In genomic region chr3:150253622-150254021, GRCh38 we compare ENCODE assay signal across 1 cellular context.
TF ChIP-seq lines count a peak whose summit lies in the region.

No MANE protein-coding gene starts in this region.

TF ChIP-seq in HepG2, 621 proteins besides CTCF, POLR2A, EP300 and RAD21 (continued from another document):
- TF ChIP-seq GRHL1 (CRISPR knock-in tag; conservative IDR thresholded peaks at IDR 0.05), result no peak
- TF ChIP-seq KLF16 (CRISPR knock-in tag; IDR thresholded peaks at IDR 0.05), result no peak
- no peak for TF ChIP-seq IKZF4 (CRISPR knock-in tag; IDR thresholded peaks at IDR 0.05; ENCODE audit: borderline replicate concordance, low read depth, not compliant biosample characterization)
- no peak for TF ChIP-seq KLF13 (CRISPR knock-in tag; IDR thresholded peaks at IDR 0.05)
- no peak for TF ChIP-seq ZNF772 (CRISPR knock-in tag; IDR thresholded peaks at IDR 0.05)
- TF ChIP-seq SOX13 (IDR thresholded peaks at IDR 0.05), result no peak
- TF ChIP-seq SOX13 (CRISPR knock-in tag; conservative IDR thresholded peaks at IDR 0.05 in 1 of 2, IDR thresholded peaks at IDR 0.05 in 1 of 2), result peak in 1 of 2 experiments; percentile 48; a peak in 1 of 4 replicates
- peak; percentile 46; the same call in 1 of the 2 replicates for TF ChIP-seq SOX5 (CRISPR knock-in tag; IDR thresholded peaks at IDR 0.05; ENCODE audit: borderline replicate concordance)
- no peak for TF ChIP-seq ATF7 (IDR thresholded peaks at IDR 0.05)
- TF ChIP-seq ATF7 (CRISPR knock-in tag; IDR thresholded peaks at IDR 0.05), result no peak
- no peak for TF ChIP-seq ZNF225 (CRISPR knock-in tag; IDR thresholded peaks at IDR 0.05)
- TF ChIP-seq SOX6 (IDR thresholded peaks at IDR 0.05), result no peak
- peak; percentile 33; the same call in 1 of the 2 replicates for TF ChIP-seq SOX6 (CRISPR knock-in tag; IDR thresholded peaks at IDR 0.05)
- TF ChIP-seq KDM1A (CRISPR knock-in tag; IDR thresholded peaks at IDR 0.05), result 0 out of 2 replicates have a peak, but pooled peaks have one; percentile 28
- TF ChIP-seq, protein P1, sequence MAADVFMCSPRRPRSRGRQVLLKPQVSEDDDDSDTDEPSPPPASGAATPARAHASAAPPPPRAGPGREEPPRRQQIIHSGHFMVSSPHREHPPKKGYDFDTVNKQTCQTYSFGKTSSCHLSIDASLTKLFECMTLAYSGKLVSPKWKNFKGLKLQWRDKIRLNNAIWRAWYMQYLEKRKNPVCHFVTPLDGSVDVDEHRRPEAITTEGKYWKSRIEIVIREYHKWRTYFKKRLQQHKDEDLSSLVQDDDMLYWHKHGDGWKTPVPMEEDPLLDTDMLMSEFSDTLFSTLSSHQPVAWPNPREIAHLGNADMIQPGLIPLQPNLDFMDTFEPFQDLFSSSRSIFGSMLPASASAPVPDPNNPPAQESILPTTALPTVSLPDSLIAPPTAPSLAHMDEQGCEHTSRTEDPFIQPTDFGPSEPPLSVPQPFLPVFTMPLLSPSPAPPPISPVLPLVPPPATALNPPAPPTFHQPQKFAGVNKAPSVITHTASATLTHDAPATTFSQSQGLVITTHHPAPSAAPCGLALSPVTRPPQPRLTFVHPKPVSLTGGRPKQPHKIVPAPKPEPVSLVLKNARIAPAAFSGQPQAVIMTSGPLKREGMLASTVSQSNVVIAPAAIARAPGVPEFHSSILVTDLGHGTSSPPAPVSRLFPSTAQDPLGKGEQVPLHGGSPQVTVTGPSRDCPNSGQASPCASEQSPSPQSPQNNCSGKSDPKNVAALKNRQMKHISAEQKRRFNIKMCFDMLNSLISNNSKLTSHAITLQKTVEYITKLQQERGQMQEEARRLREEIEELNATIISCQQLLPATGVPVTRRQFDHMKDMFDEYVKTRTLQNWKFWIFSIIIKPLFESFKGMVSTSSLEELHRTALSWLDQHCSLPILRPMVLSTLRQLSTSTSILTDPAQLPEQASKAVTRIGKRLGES (CRISPR knock-in tag; IDR thresholded peaks at IDR 0.05; ENCODE audit: borderline replicate concordance), result no peak
- no peak for TF ChIP-seq NFYC (CRISPR knock-in tag; IDR thresholded peaks at IDR 0.05)
- TF ChIP-seq ZNF136 (CRISPR knock-in tag; IDR thresholded peaks at IDR 0.05; ENCODE audit: low read depth), result no peak
- TF ChIP-seq BATF2 (CRISPR knock-in tag; IDR thresholded peaks at IDR 0.05), result no peak
- TF ChIP-seq, protein P2, sequence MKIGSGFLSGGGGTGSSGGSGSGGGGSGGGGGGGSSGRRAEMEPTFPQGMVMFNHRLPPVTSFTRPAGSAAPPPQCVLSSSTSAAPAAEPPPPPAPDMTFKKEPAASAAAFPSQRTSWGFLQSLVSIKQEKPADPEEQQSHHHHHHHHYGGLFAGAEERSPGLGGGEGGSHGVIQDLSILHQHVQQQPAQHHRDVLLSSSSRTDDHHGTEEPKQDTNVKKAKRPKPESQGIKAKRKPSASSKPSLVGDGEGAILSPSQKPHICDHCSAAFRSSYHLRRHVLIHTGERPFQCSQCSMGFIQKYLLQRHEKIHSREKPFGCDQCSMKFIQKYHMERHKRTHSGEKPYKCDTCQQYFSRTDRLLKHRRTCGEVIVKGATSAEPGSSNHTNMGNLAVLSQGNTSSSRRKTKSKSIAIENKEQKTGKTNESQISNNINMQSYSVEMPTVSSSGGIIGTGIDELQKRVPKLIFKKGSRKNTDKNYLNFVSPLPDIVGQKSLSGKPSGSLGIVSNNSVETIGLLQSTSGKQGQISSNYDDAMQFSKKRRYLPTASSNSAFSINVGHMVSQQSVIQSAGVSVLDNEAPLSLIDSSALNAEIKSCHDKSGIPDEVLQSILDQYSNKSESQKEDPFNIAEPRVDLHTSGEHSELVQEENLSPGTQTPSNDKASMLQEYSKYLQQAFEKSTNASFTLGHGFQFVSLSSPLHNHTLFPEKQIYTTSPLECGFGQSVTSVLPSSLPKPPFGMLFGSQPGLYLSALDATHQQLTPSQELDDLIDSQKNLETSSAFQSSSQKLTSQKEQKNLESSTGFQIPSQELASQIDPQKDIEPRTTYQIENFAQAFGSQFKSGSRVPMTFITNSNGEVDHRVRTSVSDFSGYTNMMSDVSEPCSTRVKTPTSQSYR (CRISPR knock-in tag; IDR thresholded peaks at IDR 0.05; ENCODE audit: borderline replicate concordance), result no peak
- no peak for TF ChIP-seq NFRKB (IDR thresholded peaks at IDR 0.05)
- TF ChIP-seq ZNF7 (CRISPR knock-in tag; IDR thresholded peaks at IDR 0.05), result no peak
- TF ChIP-seq PLSCR1 (CRISPR knock-in tag; IDR thresholded peaks at IDR 0.05; ENCODE audit: borderline replicate concordance), result no peak
- no peak for TF ChIP-seq UBTF (CRISPR knock-in tag; IDR thresholded peaks at IDR 0.05)
- TF ChIP-seq, protein P3, sequence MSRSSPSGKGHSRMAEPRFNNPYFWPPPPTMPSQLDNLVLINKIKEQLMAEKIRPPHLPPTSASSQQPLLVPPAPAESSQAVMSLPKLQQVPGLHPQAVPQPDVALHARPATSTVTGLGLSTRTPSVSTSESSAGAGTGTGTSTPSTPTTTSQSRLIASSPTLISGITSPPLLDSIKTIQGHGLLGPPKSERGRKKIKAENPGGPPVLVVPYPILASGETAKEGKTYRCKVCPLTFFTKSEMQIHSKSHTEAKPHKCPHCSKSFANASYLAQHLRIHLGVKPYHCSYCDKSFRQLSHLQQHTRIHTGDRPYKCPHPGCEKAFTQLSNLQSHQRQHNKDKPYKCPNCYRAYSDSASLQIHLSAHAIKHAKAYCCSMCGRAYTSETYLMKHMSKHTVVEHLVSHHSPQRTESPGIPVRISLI (CRISPR knock-in tag; IDR thresholded peaks at IDR 0.05; ENCODE audit: borderline replicate concordance), result no peak
- TF ChIP-seq HOXA3 (CRISPR knock-in tag; IDR thresholded peaks at IDR 0.05), result no peak
- TF ChIP-seq ZNF121 (CRISPR knock-in tag; IDR thresholded peaks at IDR 0.05), result no peak
- no peak for TF ChIP-seq ZKSCAN1 (IDR thresholded peaks at IDR 0.05; ENCODE audit: low read length)
- no peak for TF ChIP-seq LCORL (IDR thresholded peaks at IDR 0.05)
- TF ChIP-seq LCORL (CRISPR knock-in tag; IDR thresholded peaks at IDR 0.05), result no peak
- peak; percentile 61; the same call in 1 of the 2 replicates for TF ChIP-seq CEBPB (IDR thresholded peaks at IDR 0.05; ENCODE audit: borderline replicate concordance, low read depth, low read length)
- no peak for TF ChIP-seq PAWR (CRISPR knock-in tag; IDR thresholded peaks at IDR 0.05; ENCODE audit: borderline replicate concordance)
- no peak for TF ChIP-seq RORA (CRISPR knock-in tag; IDR thresholded peaks at IDR 0.05)
- no peak for TF ChIP-seq PCBP1 (IDR thresholded peaks at IDR 0.05; ENCODE audit: borderline replicate concordance, low read depth, low read length)
- TF ChIP-seq AHDC1 (CRISPR knock-in tag; IDR thresholded peaks at IDR 0.05; ENCODE audit: borderline replicate concordance), result no peak
- no peak for TF ChIP-seq TBX2 (CRISPR knock-in tag; IDR thresholded peaks at IDR 0.05; ENCODE audit: borderline replicate concordance)
- TF ChIP-seq ZNF773 (CRISPR knock-in tag; IDR thresholded peaks at IDR 0.05; ENCODE audit: borderline replicate concordance), result no peak
- TF ChIP-seq ATF1 (CRISPR knock-in tag; IDR thresholded peaks at IDR 0.05), result no peak
- TF ChIP-seq, protein P4, sequence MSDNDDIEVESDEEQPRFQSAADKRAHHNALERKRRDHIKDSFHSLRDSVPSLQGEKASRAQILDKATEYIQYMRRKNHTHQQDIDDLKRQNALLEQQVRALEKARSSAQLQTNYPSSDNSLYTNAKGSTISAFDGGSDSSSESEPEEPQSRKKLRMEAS (IDR thresholded peaks at IDR 0.05), result no peak
- TF ChIP-seq ZNF260 (CRISPR knock-in tag; IDR thresholded peaks at IDR 0.05; ENCODE audit: borderline replicate concordance, low read depth), result no peak
- TF ChIP-seq, protein P5, sequence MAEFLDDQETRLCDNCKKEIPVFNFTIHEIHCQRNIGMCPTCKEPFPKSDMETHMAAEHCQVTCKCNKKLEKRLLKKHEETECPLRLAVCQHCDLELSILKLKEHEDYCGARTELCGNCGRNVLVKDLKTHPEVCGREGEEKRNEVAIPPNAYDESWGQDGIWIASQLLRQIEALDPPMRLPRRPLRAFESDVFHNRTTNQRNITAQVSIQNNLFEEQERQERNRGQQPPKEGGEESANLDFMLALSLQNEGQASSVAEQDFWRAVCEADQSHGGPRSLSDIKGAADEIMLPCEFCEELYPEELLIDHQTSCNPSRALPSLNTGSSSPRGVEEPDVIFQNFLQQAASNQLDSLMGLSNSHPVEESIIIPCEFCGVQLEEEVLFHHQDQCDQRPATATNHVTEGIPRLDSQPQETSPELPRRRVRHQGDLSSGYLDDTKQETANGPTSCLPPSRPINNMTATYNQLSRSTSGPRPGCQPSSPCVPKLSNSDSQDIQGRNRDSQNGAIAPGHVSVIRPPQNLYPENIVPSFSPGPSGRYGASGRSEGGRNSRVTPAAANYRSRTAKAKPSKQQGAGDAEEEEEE (CRISPR knock-in tag; IDR thresholded peaks at IDR 0.05; ENCODE audit: borderline replicate concordance), result no peak
